In the genomic region with DNA sequence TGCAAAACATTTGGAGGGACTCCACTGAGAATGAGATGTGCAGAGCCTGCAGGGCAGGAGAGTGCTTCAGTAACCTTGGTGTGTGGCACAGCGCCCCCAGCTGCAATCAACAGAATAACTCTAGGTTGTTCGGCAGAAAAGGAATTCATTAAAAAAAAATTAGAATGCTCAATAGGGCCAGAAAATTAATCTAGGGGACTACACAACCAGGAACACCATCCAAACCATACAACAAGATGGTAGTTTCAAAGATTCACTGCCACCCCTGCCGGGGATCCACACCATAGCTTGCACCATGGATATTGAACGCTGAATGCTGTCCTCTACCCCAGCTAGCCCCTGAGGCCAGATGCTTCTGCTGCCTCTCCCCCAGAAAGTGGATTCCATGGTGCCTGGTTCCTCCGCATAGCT, we compare ENCODE assay signal across 8 cellular contexts. TPM values are rescaled to one million over a fixed set of nuclear protein-coding genes. Genes with fewer than 3 reads are reported as not detected.
DNase-seq lines count a peak whose midpoint lies in the region; ATAC-seq, FAIRE-seq and TF ChIP-seq lines count a peak whose summit lies in the region.

No MANE protein-coding gene starts in this region.

- CTCF ChIA-PET in HepG2 (lab: Yijun Ruan, JAX; ENCODE audit: low intra/inter-chr PET ratio, low total read pairs), result interaction anchor here (2.2 to 3.6 kb wide), 3 partner anchors 134 to 350 kb away, joined by 10 to 23 read pairs (median 15); no protein-coding TSS in a partner anchor

- no TSS peak for BruUV-seq in HepG2 (replicated peaks; lab: Mats Ljungman, UMichigan)

- H3K27me3 ChIP-seq in HepG2 (ENCODE audit: control insufficient read depth in 1 of 2, insufficient read depth in 2 of 2, low read length in 2 of 2), result peaks cover 0 to 11% of the 10 kb centered on the region in 2 experiments; a peak in 3 of 5 replicates

- no peaks in the 10 kb centered on the region for H3K9me3 ChIP-seq in HepG2 (ENCODE audit: low read length)

- intact Hi-C loops in HepG2 (cut with micrococcal nuclease; ENCODE audit: unreplicated experiment), result no loop called here

- POLR2A ChIA-PET in HepG2 (lab: Yijun Ruan, JAX), result interaction anchor here (1.6 kb wide), 1 partner anchor 350 kb away, joined by 4 read pairs; no protein-coding TSS in a partner anchor

- H3K4me1 ChIP-seq in HepG2 (ENCODE audit: insufficient read depth, low read length), result peaks cover 27% of the 10 kb centered on the region; the same call in 1 of the 2 replicates

- peak; percentile 67 for TF ChIP-seq RAD21 in HepG2 (CRISPR knock-in tag; IDR thresholded peaks at IDR 0.05)

- WGBS in HepG2 (ENCODE audit: low lambda C conversion rate), result 25% methylated on average over 4 of the region's 5 CpGs

- H3K9ac ChIP-seq in HepG2 (ENCODE audit: insufficient read depth, low read depth, low read length), result no peak overlapping the region

- in situ Hi-C loops in astrocyte of the spinal cord (cut with HindIII; ENCODE audit: low sequenced_read_pairs), result no loop called here
- in situ Hi-C loops in HepG2 (cut with HindIII; ENCODE audit: extremely low pct_ligation_motif_present, low pct_unique_long_range_greater_than_20kb), result no loop called here

- ATAC-seq in HepG2 (peak; percentile 80), GM19023 (IDR thresholded peaks at IDR 0.05; ENCODE audit: unreplicated experiment) (no peak), HG02571 (IDR thresholded peaks at IDR 0.05; ENCODE audit: unreplicated experiment) (no peak)

- peaks cover 0 to 6% of the 10 kb centered on the region in 2 experiments; a peak in 1 of 5 replicates for H3K36me3 ChIP-seq in HepG2 (replicated peaks in 1 of 2; ENCODE audit: control insufficient read depth in 1 of 2, insufficient read depth in 2 of 2, low read length in 2 of 2)

- H3K4me2 ChIP-seq in HepG2 (ENCODE audit: low read depth, low read length), result no peak overlapping the region

- H2AFZ ChIP-seq in HepG2 (ENCODE audit: low read length), result no peak overlapping the region

- no peak for TF ChIP-seq POLR2A in HepG2 (IDR thresholded peaks at IDR 0.05; ENCODE audit: insufficient read depth in 1 of 2, low read depth in 2 of 2, low read length in 2 of 2)

- TF ChIP-seq CTCF in astrocyte of the spinal cord (IDR thresholded peaks at IDR 0.05; ENCODE audit: low read depth, low read length), result peak; percentile 75
- peak; percentile 72 for TF ChIP-seq CTCF in HepG2 (CRISPR knock-in tag; IDR thresholded peaks at IDR 0.05)

- FAIRE-seq in HepG2 (lab: Jason Lieb, UNC), result peak; percentile 73

- H3K4me3 ChIP-seq in astrocyte of the spinal cord (ENCODE audit: low read depth, low read length) (no peak overlapping the region), HepG2 (replicated peaks in 1 of 3; ENCODE audit: insufficient read depth in 1 of 3, low read depth in 2 of 3, low read length in 3 of 3) (no peak overlapping the region)

- H3K27ac ChIP-seq in HepG2 (ENCODE audit: extremely low read length, insufficient read depth, low read length), result no peak overlapping the region

- TF ChIP-seq EP300 in HepG2 (IDR thresholded peaks at IDR 0.05; ENCODE audit: low read depth in 2 of 2, low read length in 2 of 2), result no peak
- no peak for TF ChIP-seq EP300 in HepG2 (CRISPR knock-in tag; IDR thresholded peaks at IDR 0.05; ENCODE audit: borderline replicate concordance)

- DNase-seq in NCI-H2196 (lab: John Stamatoyannopoulos, UW; ENCODE audit: unreplicated experiment) (peak; percentile 12), NCI-H2196 treated with DMSO at 0.1 percent for 48 hours (lab: John Stamatoyannopoulos, UW; ENCODE audit: unreplicated experiment) (no peak), H4 (ENCODE audit: low spot score) (peak; percentile 60), NCI-H460 (ENCODE audit: extremely low read depth, low read depth) (peak; percentile 13), astrocyte of the spinal cord (ENCODE audit: low read depth, low spot score) (peak; percentile 26), HepG2 (ENCODE audit: low spot score) (peak; percentile 58)

- H4K20me1 ChIP-seq in HepG2 (ENCODE audit: insufficient read depth, low read length), result no peaks in the 10 kb centered on the region

- H3K79me2 ChIP-seq in HepG2 (ENCODE audit: insufficient read depth, low read length), result no peaks in the 10 kb centered on the region

TF ChIP-seq in HepG2, 621 proteins besides CTCF, POLR2A, EP300 and RAD21 (continues in another document):
- TF ChIP-seq REXO4 (CRISPR knock-in tag; IDR thresholded peaks at IDR 0.05; ENCODE audit: borderline replicate concordance) (no peak), CBX5 (CRISPR knock-in tag; IDR thresholded peaks at IDR 0.05; ENCODE audit: borderline replicate concordance) (no peak), TEAD3 (CRISPR knock-in tag; optimal IDR thresholded peaks at IDR 0.05; ENCODE audit: borderline replicate concordance) (peak; percentile 43), STAT5B (CRISPR knock-in tag; IDR thresholded peaks at IDR 0.05) (no peak)

RNA-seq across cellular contexts. Expression of a gene that starts 50.1 kb away (rescaled TPM):
- total RNA-seq in H4 (2014; rRNA removed; shearing (Covaris generic)), result 6.3 and 9.6 TPM in 2 replicates
- total RNA-seq in NCI-H460 (2014; rRNA removed; shearing (Covaris generic)), result 21.0 and 23.4 TPM in 2 replicates
- 23.0 and 35.2 TPM in 2 replicates for polyA plus RNA-seq in NCI-H460 (2014; cell fraction: nucleus; rRNA removed)
- 15.6 and 21.2 TPM in 2 replicates for total RNA-seq in HepG2 (2016; rRNA removed; fragmentation: Illumina TruSeq; extraction: Trizol)
- 5.0 and 7.1 TPM in 2 replicates for total RNA-seq in HepG2 (2016; cell fraction: cytosol; rRNA removed; fragmentation: Illumina TruSeq; extraction: Trizol; ENCODE audit: low read depth)
- total RNA-seq in HepG2 (2016; cell fraction: insoluble cytoplasmic fraction; rRNA removed; fragmentation: Illumina TruSeq; extraction: Trizol), result 18.0 and 20.6 TPM in 2 replicates
- total RNA-seq in HepG2 (2016; cell fraction: membrane; rRNA removed; fragmentation: Illumina TruSeq; extraction: Trizol), result 7.0 and 9.7 TPM in 2 replicates
- 25.7 and 29.0 TPM in 2 replicates for total RNA-seq in HepG2 (2016; cell fraction: nucleus; rRNA removed; fragmentation: Illumina TruSeq; extraction: Trizol)
- polyA plus RNA-seq in HepG2 (2011; rRNA removed), result 11.8 and 12.2 TPM in 2 replicates
- polyA plus RNA-seq in HepG2 (2011; cell fraction: cytosol; rRNA removed), result 4.0 and 5.9 TPM in 2 replicates
- 11.5 and 14.3 TPM in 2 replicates for polyA plus RNA-seq in HepG2 (2011; cell fraction: nucleus; rRNA removed)
- polyA plus RNA-seq in HepG2 (2012), result 11.8 and 15.7 TPM in 2 replicates
- 2.6 and 2.8 TPM in 2 replicates for polyA plus RNA-seq in HepG2 (2016; cell fraction: cytosol; fragmentation: Illumina TruSeq; extraction: Trizol; ENCODE audit: low read depth)
- polyA plus RNA-seq in HepG2 (2016; cell fraction: insoluble cytoplasmic fraction; fragmentation: Illumina TruSeq; extraction: Trizol; ENCODE audit: low read depth), result 20.7 and 21.6 TPM in 2 replicates
- 4.4 and 5.0 TPM in 2 replicates for polyA plus RNA-seq in HepG2 (2016; cell fraction: membrane; fragmentation: Illumina TruSeq; extraction: Trizol; ENCODE audit: low read depth)
- polyA plus RNA-seq in HepG2 (2016; cell fraction: nucleus; fragmentation: Illumina TruSeq; extraction: Trizol; ENCODE audit: insufficient read depth, low read depth), result 29.8 and 30.6 TPM in 2 replicates
- polyA minus RNA-seq in HepG2 (2011; rRNA and poly(A)+ RNA removed; ENCODE audit: low replicate concordance), result 5.8 and 11.7 TPM in 2 replicates
- polyA minus RNA-seq in HepG2 (2011; cell fraction: cytosol; rRNA and poly(A)+ RNA removed), result 2.6 and 4.5 TPM in 2 replicates
- polyA minus RNA-seq in HepG2 (2011; cell fraction: nucleus; rRNA and poly(A)+ RNA removed), result 34.9 and 67.8 TPM in 2 replicates
